24 cellular contexts compared by ENCODE assay signal in the genomic region with DNA sequence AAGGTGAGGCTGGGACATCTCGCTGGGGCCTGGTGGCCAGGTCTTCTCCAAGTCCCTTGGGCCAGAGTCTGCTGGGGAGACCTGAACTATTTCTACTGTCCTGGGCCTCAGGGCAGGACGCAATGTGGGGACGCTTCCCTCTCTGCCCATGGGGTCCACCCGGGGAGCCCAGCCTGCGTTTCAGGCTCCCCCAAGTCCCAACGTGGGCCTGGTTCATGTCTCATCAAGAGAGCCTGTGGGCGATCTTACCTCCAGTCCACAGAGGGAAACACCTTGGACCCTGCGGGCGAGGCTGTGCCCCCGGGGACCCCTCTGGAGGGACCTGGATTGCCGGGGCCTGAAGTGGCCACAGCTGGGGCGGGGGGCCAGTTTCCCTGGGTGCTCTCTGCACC.
DNase-seq lines count a peak whose midpoint lies in the region; ATAC-seq, FAIRE-seq and TF ChIP-seq lines count a peak whose summit lies in the region.
"Had no signal": no experiment of that assay in that cellular context is flagged by ENCODE, and none has a peak within 500 bp of the region (broad histone marks: within the 10 kb centered on the region; RNA-seq: fewer than 3 reads in every experiment).

No MANE protein-coding gene starts in this region.

- H3K36me3 Mint-ChIP-seq in activated CD4-positive, alpha-beta memory T cell treated with anti-CD3 and anti-CD28 coated beads for 36 hours, result no peaks in the 10 kb centered on the region
- H3K36me3 Mint-ChIP-seq in activated CD4-positive, alpha-beta memory T cell treated with anti-CD3 and anti-CD28 coated beads, Interleukin-2, amount 10 ng/mL, durations not matched to agents 7 days and 5 days (ENCODE audit: low read depth), result no peaks in the 10 kb centered on the region
- peaks cover 16% of the 10 kb centered on the region for H3K36me3 Mint-ChIP-seq in endothelial cell (ENCODE audit: low read depth, unreplicated experiment)

- H3K4me3 Mint-ChIP-seq in activated CD4-positive, alpha-beta memory T cell treated with anti-CD3 and anti-CD28 coated beads for 36 hours, result no peak overlapping the region
- no peak overlapping the region for H3K4me3 Mint-ChIP-seq in activated CD4-positive, alpha-beta memory T cell treated with anti-CD3 and anti-CD28 coated beads, Interleukin-2, amount 10 ng/mL, durations not matched to agents 7 days and 5 days
- H3K4me3 Mint-ChIP-seq in endothelial cell (ENCODE audit: unreplicated experiment), result no peak overlapping the region
- H3K4me3 Mint-ChIP-seq: CD4-positive, alpha-beta T cell; HFFc6 had no signal

- H3K27ac ChIP-seq in kidney (ENCODE audit: low read depth in 2 of 2, low read length in 2 of 2) (no peak overlapping the region), spleen (no peak overlapping the region)
- H3K27ac ChIP-seq: BLaER1 treated with 17β-estradiol and CSF1 and Interleukin-3, amounts not matched to agents 10 nM and 100 nM; SJSA1 had no signal

- H3K27me3 ChIP-seq in spleen (replicated peaks in 1 of 7), result peaks cover 0 to 8% (median 0%) of the 10 kb centered on the region in 7 donors
- H3K27me3 ChIP-seq: SJSA1 had no signal

- H3K27me3 Mint-ChIP-seq in activated CD4-positive, alpha-beta memory T cell treated with anti-CD3 and anti-CD28 coated beads for 36 hours, result no peaks in the 10 kb centered on the region
- H3K27me3 Mint-ChIP-seq in activated CD4-positive, alpha-beta memory T cell treated with anti-CD3 and anti-CD28 coated beads, Interleukin-2, amount 10 ng/mL, durations not matched to agents 7 days and 5 days, result no peaks in the 10 kb centered on the region
- H3K27me3 Mint-ChIP-seq in endothelial cell (ENCODE audit: unreplicated experiment), result peaks cover 10% of the 10 kb centered on the region
- H3K27me3 Mint-ChIP-seq: CD4-positive, alpha-beta T cell had no signal

- peaks cover 13% of the 10 kb centered on the region for H3K4me1 Mint-ChIP-seq in activated CD4-positive, alpha-beta memory T cell treated with anti-CD3 and anti-CD28 coated beads for 36 hours (ENCODE audit: low read depth)
- peaks cover 14% of the 10 kb centered on the region for H3K4me1 Mint-ChIP-seq in activated CD4-positive, alpha-beta memory T cell treated with anti-CD3 and anti-CD28 coated beads, Interleukin-2, amount 10 ng/mL, durations not matched to agents 7 days and 5 days
- H3K4me1 Mint-ChIP-seq in endothelial cell (ENCODE audit: unreplicated experiment), result peaks cover 9% of the 10 kb centered on the region

- no peak for TF ChIP-seq POLR2A in spleen (IDR thresholded peaks at IDR 0.05)

- POLR2A ChIA-PET in activated CD4-positive, alpha-beta memory T cell treated with anti-CD3 and anti-CD28 coated beads for 36 hours (lab: Charles Lee), result no interaction called here
- POLR2A ChIA-PET in activated CD4-positive, alpha-beta memory T cell treated with anti-CD3 and anti-CD28 coated beads, Interleukin-2, amount 10 ng/mL, durations not matched to agents 7 days and 5 days (lab: Charles Lee), result no interaction called here

- no peak overlapping the region for H3K9ac ChIP-seq in kidney (ENCODE audit: low read length in 2 of 2)
- H3K9ac ChIP-seq: BLaER1 treated with 17β-estradiol and CSF1 and Interleukin-3, amounts not matched to agents 10 nM and 100 nM had no signal

- no peak for ATAC-seq in left cardiac atrium
- ATAC-seq in GM21390 (IDR thresholded peaks at IDR 0.05; ENCODE audit: unreplicated experiment), result no peak
- ATAC-seq: HepG2, Panc1 had no signal

- WGBS in spleen, 5 donors, result 84 to 94% (median 90%) methylated on average over 7 to 12 of the region's 12 CpGs

- intact Hi-C loops in activated CD4-positive, alpha-beta memory T cell treated with anti-CD3 and anti-CD28 coated beads for 36 hours (cut with micrococcal nuclease), result no loop called here
- intact Hi-C loops in cardiac septum (cut with DNase I), result no loop called here
- intact Hi-C loops in left cardiac atrium (cut with DNase I), result no loop called here
- intact Hi-C loops in kidney (cut with DNase I), result no loop called here
- intact Hi-C loops in spleen (cut with DNase I; ENCODE audit: low total_unique reads), result no loop called here

- H3K9me3 ChIP-seq in kidney (ENCODE audit: control insufficient read depth in 1 of 2, low read length in 2 of 2), result no peaks in the 10 kb centered on the region
- no peaks in the 10 kb centered on the region for H3K9me3 ChIP-seq in spleen
- H3K9me3 ChIP-seq: BLaER1 treated with 17β-estradiol and CSF1 and Interleukin-3, amounts not matched to agents 10 nM and 100 nM; Caco-2; HAP-1; SJSA1 had no signal

- peak; percentile 7 for DNase-seq in activated CD4-positive, alpha-beta memory T cell treated with anti-CD3 and anti-CD28 coated beads for 36 hours
- DNase-seq in activated CD4-positive, alpha-beta memory T cell treated with anti-CD3 and anti-CD28 coated beads, Interleukin-2, amount 10 ng/mL, durations not matched to agents 7 days and 5 days, result no peak
- DNase-seq in cardiac septum (ENCODE audit: low spot score) (peak; percentile 62), left cardiac atrium (no peak), kidney (peak; percentile 58), spleen (peak; percentile 71), endothelial cell (ENCODE audit: low spot score) (no peak)
- DNase-seq: CD4-positive, alpha-beta T cell; GOT3; HFFc6; Karpas-422; NCI-H1092; NCI-H1417 treated with DMSO at 0.1 percent for 48 hours; NCI-H1694 treated with DMSO at 0.1 percent for 48 hours; NCI-H510A; NCI-H69 had no signal

- H3K9me3 Mint-ChIP-seq in activated CD4-positive, alpha-beta memory T cell treated with anti-CD3 and anti-CD28 coated beads for 36 hours, result no peaks in the 10 kb centered on the region
- H3K9me3 Mint-ChIP-seq in activated CD4-positive, alpha-beta memory T cell treated with anti-CD3 and anti-CD28 coated beads, Interleukin-2, amount 10 ng/mL, durations not matched to agents 7 days and 5 days, result no peaks in the 10 kb centered on the region
- no peaks in the 10 kb centered on the region for H3K9me3 Mint-ChIP-seq in endothelial cell (ENCODE audit: unreplicated experiment)
- H3K9me3 Mint-ChIP-seq: CD4-positive, alpha-beta T cell; HFFc6 had no signal

- H3K4me1 ChIP-seq in kidney (ENCODE audit: control insufficient read depth in 1 of 2, insufficient read depth in 1 of 2, low read depth in 1 of 2, low read length in 2 of 2), result peaks cover 0 to 9% of the 10 kb centered on the region in 2 donors
- H3K4me1 ChIP-seq in spleen, result peaks cover 7 to 13% (median 10%) of the 10 kb centered on the region in 6 donors
- H3K4me1 ChIP-seq: Caco-2, HAP-1 had no signal

- H3K4me3 ChIP-seq in kidney (ENCODE audit: low read length in 2 of 2) (no peak overlapping the region), spleen (no peak overlapping the region)
- H3K4me3 ChIP-seq: BLaER1 treated with 17β-estradiol and CSF1 and Interleukin-3, amounts not matched to agents 10 nM and 100 nM; HAP-1; SJSA1 had no signal

- CTCF ChIA-PET in activated CD4-positive, alpha-beta memory T cell treated with anti-CD3 and anti-CD28 coated beads for 36 hours (lab: Charles Lee), result no interaction called here
- CTCF ChIA-PET in activated CD4-positive, alpha-beta memory T cell treated with anti-CD3 and anti-CD28 coated beads, Interleukin-2, amount 10 ng/mL, durations not matched to agents 7 days and 5 days (lab: Charles Lee), result interaction anchor here (1.4 kb wide), 1 partner anchor 46 kb away, joined by 4 read pairs; no protein-coding TSS in a partner anchor

- H3K27ac Mint-ChIP-seq in activated CD4-positive, alpha-beta memory T cell treated with anti-CD3 and anti-CD28 coated beads for 36 hours, result no peak overlapping the region
- no peak overlapping the region for H3K27ac Mint-ChIP-seq in activated CD4-positive, alpha-beta memory T cell treated with anti-CD3 and anti-CD28 coated beads, Interleukin-2, amount 10 ng/mL, durations not matched to agents 7 days and 5 days
- no peak overlapping the region for H3K27ac Mint-ChIP-seq in endothelial cell (ENCODE audit: unreplicated experiment)
- H3K27ac Mint-ChIP-seq: CD4-positive, alpha-beta T cell; HFFc6 had no signal

- no peak for FAIRE-seq in kidney (lab: Jason Lieb, UNC)
- FAIRE-seq: G401.6, HepG2 had no signal

- TF ChIP-seq CTCF in kidney (IDR thresholded peaks at IDR 0.05; ENCODE audit: borderline replicate concordance, extremely low read depth, insufficient read depth) (no peak), spleen (IDR thresholded peaks at IDR 0.05 in 8 of 11, conservative IDR thresholded peaks at IDR 0.05 in 3 of 11) (no peak), endothelial cell (IDR thresholded peaks at IDR 0.05; ENCODE audit: unreplicated experiment) (no peak)

- H3K36me3 ChIP-seq in kidney (ENCODE audit: control insufficient read depth in 1 of 2, insufficient read depth in 2 of 2, low read length in 2 of 2) (no peaks in the 10 kb centered on the region), spleen (peaks cover 0 to 8% (median 0%) of the 10 kb centered on the region in 6 donors)
- H3K36me3 ChIP-seq: HAP-1, SJSA1 had no signal

Comparison
In these comparisons a context has a peak if more than half of its experiments do, and no peak if none do; other contexts are left out.
1. DNase-seq: peak in activated CD4-positive, alpha-beta memory T cell treated with anti-CD3 and anti-CD28 coated beads for 36 hours (single experiment), cardiac septum (single experiment), kidney (single experiment) and spleen (single experiment); none in activated CD4-positive, alpha-beta memory T cell treated with anti-CD3 and anti-CD28 coated beads, Interleukin-2, amount 10 ng/mL, durations not matched to agents 7 days and 5 days (single experiment), left cardiac atrium (single experiment) and endothelial cell (single experiment).